8 cellular contexts compared by ENCODE assay signal in the genomic region with DNA sequence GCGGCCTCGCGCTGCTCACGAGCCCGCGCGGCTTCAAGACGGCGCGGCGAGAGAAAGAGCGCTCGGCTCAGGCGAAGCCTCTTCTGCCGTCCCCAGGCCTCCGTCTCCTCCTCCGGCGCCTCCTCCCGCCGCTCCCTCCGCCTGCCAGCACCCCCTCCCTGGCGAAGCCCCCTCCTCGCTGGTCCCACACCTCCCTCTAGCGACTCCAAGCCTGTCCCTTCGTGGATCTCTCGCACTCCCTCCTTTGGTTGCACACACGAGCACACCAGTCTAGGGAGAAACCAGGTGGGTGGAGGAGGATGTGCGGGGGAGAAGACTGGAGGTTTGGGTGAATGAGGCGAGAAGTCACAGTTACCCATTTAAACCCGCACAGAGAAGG.
A peak's percentile ranks its signal among the peaks of the same experiment; 100 is the strongest.
DNase-seq lines count a peak whose midpoint lies in the region; ATAC-seq and TF ChIP-seq lines count a peak whose summit lies in the region.

TSS of gene CAMK2D (minus strand) at position 57 of the 379 bp plus-strand sequence. CDS start 670 bp downstream, outside the sequence.

- peak; percentile 79 for TF ChIP-seq CTCF in AG09309 (IDR thresholded peaks at IDR 0.05; ENCODE audit: control insufficient read depth, insufficient read depth, low read depth, low read length, missing control alignments)

- DNase-seq in AG09309 (ENCODE audit: low read depth) (peak; percentile 75), NCI-H345 treated with DMSO at 0.1 percent for 48 hours (lab: John Stamatoyannopoulos, UW; ENCODE audit: unreplicated experiment) (peak; percentile 30), cortex of kidney (lab: John Stamatoyannopoulos, UW) (peak; percentile 59), left kidney (ENCODE audit: low read depth, low spot score) (peak; percentile 97)
- peak; percentile 90 to 91 for DNase-seq in activated CD4-positive, alpha-beta T cell treated with anti-CD3 and anti-CD28 coated beads for 4 hours
- DNase-seq in stimulated activated CD4-positive, alpha-beta T cell treated with anti-CD3 and anti-CD28 coated beads, Interleukin-1b, Interleukin-23, amount 100 ng/mL, for 48 hours = peak; percentile 90

- ATAC-seq in GM18873 (IDR thresholded peaks at IDR 0.05; ENCODE audit: low FRiP score, unreplicated experiment) (peak; percentile 41), HG03175 (IDR thresholded peaks at IDR 0.05; ENCODE audit: unreplicated experiment) (peak; percentile 35)

- H3K4me3 ChIP-seq in AG09309 (ENCODE audit: control insufficient read depth, low read depth, low read length) = peak within 1 kb of the TSS; percentile 98

Comparison
In these comparisons a context has a peak if more than half of its experiments do, and no peak if none do; other contexts are left out.
1. Peak in every context shown above with its lines: DNase-seq, ATAC-seq and H3K4me3 ChIP-seq.
2. DNase-seq: peak in every context shown above with its lines; median percentile 97 in left kidney; 90 in activated CD4-positive, alpha-beta T cell treated with anti-CD3 and anti-CD28 coated beads for 4 hours; 90 in stimulated activated CD4-positive, alpha-beta T cell treated with anti-CD3 and anti-CD28 coated beads, Interleukin-1b, Interleukin-23, amount 100 ng/mL, for 48 hours; 75 in AG09309; 59 in cortex of kidney; 30 in NCI-H345 treated with DMSO at 0.1 percent for 48 hours.